ENCODE assay signal across 15 cellular contexts in genomic region chr12:117213295-117213808, GRCh38.
"Had no signal": no experiment of that assay in that cellular context is flagged by ENCODE, and none has a peak within 500 bp of the region (broad histone marks: within the 10 kb centered on the region; RNA-seq: fewer than 3 reads in every experiment).

No MANE protein-coding gene starts in this region.

- H3K4me1 Mint-ChIP-seq: mesothelial cell of epicardium, naive B cell, neural crest cell had no signal

- H3K9me3 Mint-ChIP-seq: mesothelial cell of epicardium; natural killer cell treated with Interleukin-12 subunit alpha and Interleukin-12 subunit beta and Interleukin-15 and Interleukin-18, amount 100 ng/mL, for 72 hours; neural crest cell had no signal

- H2AFZ ChIP-seq: parathyroid adenoma had no signal

- H3K4me1 ChIP-seq: heart right ventricle, left lung, parathyroid adenoma, right atrium auricular region, stomach, thyroid gland had no signal

- H3K36me3 Mint-ChIP-seq: mesothelial cell of epicardium; naive B cell; natural killer cell treated with Interleukin-12 subunit alpha and Interleukin-12 subunit beta and Interleukin-15 and Interleukin-18, amount 100 ng/mL, for 72 hours had no signal

- H3K36me3 ChIP-seq: esophagus squamous epithelium, heart right ventricle, left lung, right atrium auricular region, stomach, thyroid gland had no signal

- DNase-seq: esophagus squamous epithelium had no signal

- H3K9me3 ChIP-seq: esophagus squamous epithelium, heart right ventricle, left lung, mucosa of descending colon, right atrium auricular region, stomach, thyroid gland had no signal

- H3K79me2 ChIP-seq: parathyroid adenoma had no signal

- H3K9ac ChIP-seq: parathyroid adenoma had no signal

- H3K27me3 ChIP-seq: right atrium auricular region, thyroid gland had no signal

- H3K4me3 Mint-ChIP-seq: mesothelial cell of epicardium; naive B cell; natural killer cell treated with Interleukin-12 subunit alpha and Interleukin-12 subunit beta and Interleukin-15 and Interleukin-18, amount 100 ng/mL, for 72 hours; neural crest cell had no signal

- H3K4me3 ChIP-seq: coronary artery, esophagus squamous epithelium, heart right ventricle, left lung, mucosa of descending colon, right atrium auricular region, smooth muscle cell, stomach, thyroid gland had no signal

- H3K27ac Mint-ChIP-seq: mesothelial cell of epicardium; natural killer cell treated with Interleukin-12 subunit alpha and Interleukin-12 subunit beta and Interleukin-15 and Interleukin-18, amount 100 ng/mL, for 72 hours; progenitor cell of endocrine pancreas had no signal

- ATAC-seq: natural killer cell treated with Interleukin-12 subunit alpha and Interleukin-12 subunit beta and Interleukin-15 and Interleukin-18, amount 100 ng/mL, for 72 hours had no signal

- H3K27ac ChIP-seq: coronary artery, esophagus squamous epithelium, heart right ventricle, left lung, parathyroid adenoma, right atrium auricular region, stomach, thyroid gland had no signal
